In genomic region chr7:88291401-88292173, GRCh38 we compare ENCODE assay signal across 13 cellular contexts. TPM values are rescaled to one million over a fixed set of nuclear protein-coding genes. Genes with fewer than 3 reads are reported as not detected.
DNase-seq lines count a peak whose midpoint lies in the region; ATAC-seq, FAIRE-seq and TF ChIP-seq lines count a peak whose summit lies in the region.
"Had no signal": no experiment of that assay in that cellular context is flagged by ENCODE, and none has a peak within 500 bp of the region (broad histone marks: within the 10 kb centered on the region; RNA-seq: fewer than 3 reads in every experiment).

No MANE protein-coding gene starts in this region.

- no peak overlapping the region for H3K27ac ChIP-seq in A549
- H3K27ac ChIP-seq in brain microvascular endothelial cell, result no peak overlapping the region
- peak overlapping the region in 1 of 2 donors; percentile 58 for H3K27ac ChIP-seq in lung (ENCODE audit: low read depth in 1 of 2, low read length in 1 of 2)
- H3K27ac ChIP-seq: SJSA1 had no signal

- ATAC-seq in A549 (no peak), lung (ENCODE audit: insufficient read depth, low FRiP score) (peak; percentile 63), HG02981 (IDR thresholded peaks at IDR 0.05; ENCODE audit: unreplicated experiment) (no peak)

- no peak for FAIRE-seq in A549 (lab: Jason Lieb, UNC)

- H3K27me3 ChIP-seq in brain microvascular endothelial cell (replicated peaks) (no peaks in the 10 kb centered on the region), lung (ENCODE audit: control insufficient read depth, insufficient read depth) (no peaks in the 10 kb centered on the region)

- no peak for TF ChIP-seq POLR2A in A549 (IDR thresholded peaks at IDR 0.05; ENCODE audit: low read length)

- WGBS in A549 (ENCODE audit: missing lambda C conversion rate), result 66% methylated on average over 11 of the region's 11 CpGs
- 68 to 81% methylated on average over 11 of the region's 11 CpGs for WGBS in lung, 2 donors

- no peak overlapping the region for H3K4me3 ChIP-seq in A549
- no peak overlapping the region for H3K4me3 ChIP-seq in brain microvascular endothelial cell (ENCODE audit: low read depth, low read length)
- no peak overlapping the region for H3K4me3 ChIP-seq in lung
- H3K4me3 ChIP-seq: SJSA1 had no signal

- TF ChIP-seq CTCF in A549 (IDR thresholded peaks at IDR 0.05) (no peak), brain microvascular endothelial cell (IDR thresholded peaks at IDR 0.05; ENCODE audit: low read depth, low read length, missing control alignments) (no peak), lung (IDR thresholded peaks at IDR 0.05; ENCODE audit: control extremely low read depth, extremely low read depth) (no peak)

- H3K9me3 ChIP-seq in A549 (no peaks in the 10 kb centered on the region), lung (ENCODE audit: control insufficient read depth in 2 of 2, insufficient read depth in 1 of 2, low read length in 1 of 2) (peaks cover 0 to 3% of the 10 kb centered on the region in 2 donors)
- H3K9me3 ChIP-seq: SJSA1 had no signal

- in situ Hi-C loops in brain microvascular endothelial cell (cut with HindIII; ENCODE audit: low pct_ligation_motif_present, low sequenced_read_pairs), result no loop called here

- H3K4me1 ChIP-seq in A549 (no peaks in the 10 kb centered on the region), lung (ENCODE audit: control insufficient read depth in 2 of 2, insufficient read depth in 2 of 2, low read length in 2 of 2) (peaks cover 0 to 2% of the 10 kb centered on the region in 2 donors)
- H3K4me1 ChIP-seq: SJSA1 had no signal

- no peak for TF ChIP-seq RAD21 in A549 (conservative IDR thresholded peaks at IDR 0.05 in 1 of 2, IDR thresholded peaks at IDR 0.05 in 1 of 2)

- no peak overlapping the region for H3K4me2 ChIP-seq in A549

- POLR2A ChIA-PET in A549 (lab: Yijun Ruan, JAX), result no interaction called here

- TF ChIP-seq EP300 in A549 (IDR thresholded peaks at IDR 0.05), result no peak

- CTCF ChIA-PET in A549 (lab: Yijun Ruan, JAX), result no interaction called here

- H3K36me3 ChIP-seq in brain microvascular endothelial cell (replicated peaks), result no peaks in the 10 kb centered on the region
- peaks cover 3% of the 10 kb centered on the region in 2 donors for H3K36me3 ChIP-seq in lung (ENCODE audit: control insufficient read depth in 2 of 2, insufficient read depth in 2 of 2, low read length in 2 of 2)
- H3K36me3 ChIP-seq: SJSA1 had no signal

- DNase-seq in A549 (ENCODE audit: low read depth in 1 of 2, low spot score in 1 of 2) (peak in 1 of 2 experiments; percentile 50), HT1080 (ENCODE audit: low read depth) (peak; percentile 56), brain microvascular endothelial cell (peak; percentile 63), lung (ENCODE audit: low spot score) (peak; percentile 39), NOMO-1 treated with dmso at 0.1 percent for 144 hours (lab: John Stamatoyannopoulos, UW; ENCODE audit: unreplicated experiment) (no peak), iPS-NIHi7 (ENCODE audit: extremely low spot score) (no peak)
- no peak for DNase-seq in activated effector memory CD4-positive, alpha-beta T cell treated with Interleukin-2 at 50 U/mL for 16 hours
- DNase-seq: DMS79 treated with DMSO at 0.1 percent for 48 hours, midbrain, NCI-H524 treated with DMSO at 0.1 percent for 48 hours had no signal

TF ChIP-seq in A549, 52 proteins besides CTCF, POLR2A, EP300 and RAD21:
- TF ChIP-seq FOSL2 (IDR thresholded peaks at IDR 0.05) (no peak), FOSL2 (CRISPR knock-in tag; IDR thresholded peaks at IDR 0.05) (0 out of 2 replicates have a peak, but pooled peaks have one; percentile 7), NR3C1 (IDR thresholded peaks at IDR 0.05) (no peak), TFCP2L1 (CRISPR knock-in tag; IDR thresholded peaks at IDR 0.05) (no peak)

RNA-seq across cellular contexts. Expression of gene STEAP4, which starts 15.1 kb away (rescaled TPM):
- polyA plus RNA-seq in A549 (2011; rRNA removed) (0.01 TPM in 1 of 2 replicates, not detected in the other), A549 (2017; fragmentation: RNase III; extraction: RNeasy Plus Mini Kit Qiagen cat#74134 plus additional on column Dnase treatment) (not detected in 3 replicates), lung (10 to 100 TPM; 17.1 to 45.8 TPM)
- polyA plus RNA-seq in A549 (2012; cell fraction: cytosol; rRNA removed), result not detected in 2 replicates
- not detected in 2 replicates for polyA plus RNA-seq in A549 (2012; cell fraction: nucleus; rRNA removed)
- not detected in 2 replicates for polyA minus RNA-seq in A549 (2011; rRNA and poly(A)+ RNA removed)
- total RNA-seq in HT1080 (2014; rRNA removed; shearing (Covaris generic)), result not detected in 2 replicates
- polyA plus RNA-seq in HT1080 (2015; cell fraction: cytosol; rRNA removed), result 0.01 TPM in 1 of 2 replicates, not detected in the other
- not detected in 2 replicates for polyA plus RNA-seq in HT1080 (2015; cell fraction: nucleus; rRNA removed)
- total RNA-seq in lung, result 100 to 1,000 TPM in 1 of 2 donors, 10 to 100 TPM in 1; 71.9 to 108 TPM
- total RNA-seq: progenitor cell of endocrine pancreas, SJSA1 had no signal

Comparison
In these comparisons a context has a peak if more than half of its experiments do, and no peak if none do; other contexts are left out.
1. DNase-seq: peak in HT1080 (single experiment), brain microvascular endothelial cell (single experiment) and lung (single experiment); none in activated effector memory CD4-positive, alpha-beta T cell treated with Interleukin-2 at 50 U/mL for 16 hours (single experiment), NOMO-1 treated with dmso at 0.1 percent for 144 hours (single experiment) and iPS-NIHi7 (single experiment).
2. RNA of gene STEAP4, which starts 15.1 kb away (total RNA-seq): 71.9 to 108 TPM in lung; not detected in HT1080; every median in the first group is over 10 times any median in the second.